In the genomic region with DNA sequence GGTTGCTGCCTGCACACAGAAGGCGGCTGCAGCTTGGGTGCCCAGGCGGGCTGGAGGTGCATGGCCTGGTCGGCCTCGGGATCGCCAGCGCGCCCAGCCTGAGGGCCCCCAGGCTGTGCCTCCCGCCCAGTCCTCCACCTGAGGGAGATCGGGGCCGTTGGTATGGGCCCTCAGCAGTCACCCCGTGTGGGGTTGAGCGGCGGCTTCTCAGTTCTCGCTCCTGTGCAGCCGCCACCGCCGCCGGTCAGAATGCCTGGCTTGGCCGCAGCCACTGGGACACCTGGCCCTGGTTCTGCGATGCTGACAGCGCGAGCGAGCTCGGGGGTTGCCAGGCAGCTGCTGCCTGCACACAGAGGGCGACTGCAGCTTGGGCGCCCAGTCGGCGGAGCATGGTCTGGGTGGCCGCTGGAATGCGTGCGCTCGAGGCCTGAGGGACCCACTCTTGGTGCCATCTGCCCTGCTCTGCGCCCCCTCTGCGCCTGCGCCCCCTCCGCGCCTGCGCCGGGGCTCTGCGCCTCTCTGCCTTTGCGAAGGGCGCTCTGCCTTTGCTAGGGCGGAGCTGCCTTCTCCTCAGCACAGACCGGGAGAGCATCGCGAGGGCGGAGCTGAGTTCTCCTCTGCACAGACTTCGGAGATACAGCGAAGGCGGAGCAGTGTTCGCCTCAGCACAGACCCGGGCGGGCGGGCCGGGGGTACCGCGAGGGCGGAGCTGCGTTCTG, we compare ENCODE assay signal across 8 cellular contexts.
DNase-seq lines count a peak whose midpoint lies in the region; ATAC-seq and TF ChIP-seq lines count a peak whose summit lies in the region.
"Not testable (repeated sequence)": the region's sequence is repeated elsewhere in the genome, so short reads cannot be mapped to it uniquely, and the experiment has no call there.

No MANE protein-coding gene starts in this region.

- not testable (repeated sequence) for H3K27me3 Mint-ChIP-seq in brain; stimulated activated naive CD8-positive, alpha-beta T cell treated with anti-CD3 and anti-CD28 coated beads, Interleukin-15, amount 100 ng/mL, for 72 hours

- H3K27ac Mint-ChIP-seq in brain, result peak overlapping the region in 3 of 5 experiments; percentile 5 to 72 (median 61)
- peak overlapping the region in 1 of 2 donors; percentile 43 for H3K27ac Mint-ChIP-seq in stimulated activated naive CD8-positive, alpha-beta T cell treated with anti-CD3 and anti-CD28 coated beads, Interleukin-15, amount 100 ng/mL, for 72 hours

- H3K27me3 ChIP-seq in GM06990 (replicated peaks; ENCODE audit: control insufficient read depth, insufficient read depth, low read length); right cardiac atrium (ENCODE audit: control insufficient read depth, insufficient read depth): not testable (repeated sequence)

- ATAC-seq in GM21737 (IDR thresholded peaks at IDR 0.05; ENCODE audit: unreplicated experiment), result peak; percentile 100
- ATAC-seq in HG03575 (IDR thresholded peaks at IDR 0.05; ENCODE audit: extremely low read depth, insufficient number of reproducible peaks, low FRiP score, unreplicated experiment), result peak; percentile 99
- peak; percentile 97 to 100 for ATAC-seq in right cardiac atrium
- ATAC-seq in stimulated activated naive CD8-positive, alpha-beta T cell treated with anti-CD3 and anti-CD28 coated beads, Interleukin-15, amount 100 ng/mL, for 72 hours, result peak; percentile 100

- 6% methylated on average over 48 of the region's 59 CpGs for WGBS in right cardiac atrium

- not testable (repeated sequence) for H3K4me1 ChIP-seq in right cardiac atrium (ENCODE audit: control insufficient read depth, insufficient read depth, low read length)

- H3K4me3 Mint-ChIP-seq in brain, result peak overlapping the region; percentile 72 to 81 (median 79)
- H3K4me3 Mint-ChIP-seq in stimulated activated naive CD8-positive, alpha-beta T cell treated with anti-CD3 and anti-CD28 coated beads, Interleukin-15, amount 100 ng/mL, for 72 hours, result peak overlapping the region; percentile 67 to 68

- not testable (repeated sequence) for H3K9me3 ChIP-seq in right cardiac atrium (ENCODE audit: control insufficient read depth, low read length)

- not testable (repeated sequence) for H3K9me3 Mint-ChIP-seq in brain; stimulated activated naive CD8-positive, alpha-beta T cell treated with anti-CD3 and anti-CD28 coated beads, Interleukin-15, amount 100 ng/mL, for 72 hours

- not testable (repeated sequence) for H3K27ac ChIP-seq in right cardiac atrium (ENCODE audit: low read length)

- not testable (repeated sequence) for H3K4me1 Mint-ChIP-seq in brain; stimulated activated naive CD8-positive, alpha-beta T cell treated with anti-CD3 and anti-CD28 coated beads, Interleukin-15, amount 100 ng/mL, for 72 hours

- H3K36me3 Mint-ChIP-seq in brain, result not testable (repeated sequence)

- H3K4me3 ChIP-seq in GM06990 (replicated peaks; ENCODE audit: low read depth, low read length) (peak overlapping the region; percentile 61), right cardiac atrium (ENCODE audit: low read length) (peak overlapping the region; percentile 22)

- not testable (repeated sequence) for TF ChIP-seq CTCF in GM06990 (IDR thresholded peaks at IDR 0.05; ENCODE audit: insufficient read depth, low read length, poor library complexity, severe bottlenecking); brain (conservative IDR thresholded peaks at IDR 0.05)

- DNase-seq in GM06990 (ENCODE audit: extremely low read depth, insufficient read length) (peak; percentile 89), right cardiac atrium (peak; percentile 32 to 89 (median 88)), posterior cingulate gyrus (peak; percentile 38 to 98 (median 82))
- peak; percentile 61 for DNase-seq in activated CD4-positive, alpha-beta T cell treated with anti-CD3 and anti-CD28 coated beads for 1 hour
- DNase-seq in stimulated activated naive CD8-positive, alpha-beta T cell treated with anti-CD3 and anti-CD28 coated beads, Interleukin-15, amount 100 ng/mL, for 72 hours, result peak; percentile 80 to 88

- intact Hi-C loops in right cardiac atrium (cut with DNase I); posterior cingulate gyrus (cut with DNase I): not testable (repeated sequence)

- not testable (repeated sequence) for H3K36me3 ChIP-seq in GM06990 (ENCODE audit: control insufficient read depth, insufficient read depth, low read length)
